Comparison of ENCODE assay signal across 23 cellular contexts in the genomic region with DNA sequence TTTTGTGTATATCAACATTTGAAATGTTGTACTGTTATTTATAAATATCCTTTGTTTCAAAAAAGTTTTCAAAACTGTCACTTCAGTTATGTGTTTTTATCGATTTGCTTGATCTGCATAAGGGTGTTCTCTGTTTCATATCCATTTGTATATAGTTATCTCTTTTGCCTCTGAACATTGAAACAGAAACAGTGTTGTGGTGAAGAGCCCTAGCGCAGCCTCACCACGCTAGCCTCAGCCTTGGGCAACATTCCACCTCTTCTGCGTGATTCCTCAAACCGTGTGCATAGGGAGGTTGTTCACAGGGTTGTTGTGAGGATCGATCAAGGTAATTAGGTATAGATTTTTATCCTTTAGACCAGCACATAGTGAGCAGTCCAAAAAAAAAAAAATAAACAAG.
"Had no signal": no experiment of that assay in that cellular context is flagged by ENCODE, and none has a peak within 500 bp of the region (broad histone marks: within the 10 kb centered on the region; RNA-seq: fewer than 3 reads in every experiment).

No MANE protein-coding gene starts in this region.

- DNase-seq: cortex of kidney; effector memory CD8-positive, alpha-beta T cell; foreskin keratinocyte; heart left ventricle; kidney; natural killer cell; right lobe of liver; small intestine; stimulated activated CD4-positive, alpha-beta T cell treated with anti-CD3 and anti-CD28 coated beads, Interleukin-15, amount 100 ng/mL, for 24 hours; stimulated activated CD4-positive, alpha-beta T cell treated with anti-CD3 and anti-CD28 coated beads, Interleukin-2, amount 100 ng/mL, for 48 hours; stimulated activated naive B cell treated with anti-CD40 and anti-IgM and Interleukin-4, amounts not matched to agents 10 μg/mL and 1 μg/mL and 100 μg/mL, for 72 hours; transverse colon; upper lobe of right lung; uterus had no signal

- H3K4me1 Mint-ChIP-seq: memory B cell; natural killer cell; stimulated activated naive B cell treated with anti-CD40 and anti-IgM and Interleukin-4, amounts not matched to agents 10 μg/mL and 1 μg/mL and 100 μg/mL, for 72 hours had no signal

- H3K79me2 ChIP-seq: hepatocyte, parathyroid adenoma had no signal

- H2AFZ ChIP-seq: hepatocyte, parathyroid adenoma had no signal

- H3K9ac ChIP-seq: parathyroid adenoma had no signal

- H3K9me3 ChIP-seq: gastroesophageal sphincter, right lobe of liver, transverse colon, upper lobe of right lung, uterus had no signal

- H3K36me3 Mint-ChIP-seq: memory B cell; natural killer cell; stimulated activated naive B cell treated with anti-CD40 and anti-IgM and Interleukin-4, amounts not matched to agents 10 μg/mL and 1 μg/mL and 100 μg/mL, for 72 hours had no signal

- H3K27ac Mint-ChIP-seq: effector memory CD8-positive, alpha-beta T cell; memory B cell; natural killer cell; progenitor cell of endocrine pancreas; stimulated activated naive B cell treated with anti-CD40 and anti-IgM and Interleukin-4, amounts not matched to agents 10 μg/mL and 1 μg/mL and 100 μg/mL, for 72 hours; stimulated activated naive CD8-positive, alpha-beta T cell treated with anti-CD3 and anti-CD28 coated beads, Interleukin-15, Interleukin-2, amounts not matched to agents 100 ng/mL and 50 ng/mL, for 24 hours had no signal

- H3K4me3 ChIP-seq: gastroesophageal sphincter, heart left ventricle, hepatocyte, lung, right lobe of liver, transverse colon, upper lobe of right lung, uterus had no signal

- ATAC-seq: effector memory CD8-positive, alpha-beta T cell; foreskin keratinocyte; gastroesophageal sphincter; heart left ventricle; left lobe of liver; natural killer cell; right lobe of liver; stimulated activated naive B cell treated with anti-CD40 and anti-IgM and Interleukin-4, amounts not matched to agents 10 μg/mL and 1 μg/mL and 100 μg/mL, for 72 hours; upper lobe of right lung had no signal

- H3K27me3 Mint-ChIP-seq: effector memory CD8-positive, alpha-beta T cell; memory B cell; progenitor cell of endocrine pancreas; stimulated activated naive B cell treated with anti-CD40 and anti-IgM and Interleukin-4, amounts not matched to agents 10 μg/mL and 1 μg/mL and 100 μg/mL, for 72 hours; stimulated activated naive CD8-positive, alpha-beta T cell treated with anti-CD3 and anti-CD28 coated beads, Interleukin-15, Interleukin-2, amounts not matched to agents 100 ng/mL and 50 ng/mL, for 24 hours had no signal

- H3K4me2 ChIP-seq: hepatocyte had no signal

- H3K27ac ChIP-seq: foreskin keratinocyte, gastroesophageal sphincter, heart left ventricle, hepatocyte, neutrophil, parathyroid adenoma, right lobe of liver, transverse colon, upper lobe of right lung, uterus had no signal

- H3K4me3 Mint-ChIP-seq: effector memory CD8-positive, alpha-beta T cell; memory B cell; natural killer cell; stimulated activated naive B cell treated with anti-CD40 and anti-IgM and Interleukin-4, amounts not matched to agents 10 μg/mL and 1 μg/mL and 100 μg/mL, for 72 hours; stimulated activated naive CD8-positive, alpha-beta T cell treated with anti-CD3 and anti-CD28 coated beads, Interleukin-15, Interleukin-2, amounts not matched to agents 100 ng/mL and 50 ng/mL, for 24 hours had no signal

- H3K27me3 ChIP-seq: foreskin keratinocyte, gastroesophageal sphincter, heart left ventricle, hepatocyte, neutrophil, right lobe of liver, transverse colon, upper lobe of right lung, uterus had no signal

- H3K4me1 ChIP-seq: foreskin keratinocyte, gastroesophageal sphincter, heart left ventricle, parathyroid adenoma, right lobe of liver, transverse colon, upper lobe of right lung, uterus had no signal

- H3K36me3 ChIP-seq: gastroesophageal sphincter, heart left ventricle, neutrophil, right lobe of liver, transverse colon, upper lobe of right lung, uterus had no signal
